ENCODE assay signal across 26 cellular contexts in the genomic region with DNA sequence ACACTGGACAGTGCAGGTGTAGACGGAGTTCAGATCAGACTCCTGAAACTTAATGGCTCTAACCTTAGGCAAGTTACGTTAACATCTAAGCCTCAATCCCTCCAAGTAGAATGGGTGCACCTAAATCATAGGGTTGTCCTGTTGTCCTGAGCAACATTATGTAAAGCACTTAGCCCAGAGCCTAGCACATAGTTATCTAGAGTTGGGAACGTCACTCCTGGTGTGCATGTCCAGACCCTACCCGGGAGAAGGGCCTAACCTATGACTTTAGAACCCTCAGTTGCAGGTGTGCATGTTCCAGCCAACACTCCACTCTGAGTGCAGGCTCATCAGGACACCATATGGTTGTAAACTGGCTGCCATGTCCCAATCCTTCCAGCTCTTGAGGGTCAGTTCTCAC.
"Had no signal": no experiment of that assay in that cellular context is flagged by ENCODE, and none has a peak within 500 bp of the region (broad histone marks: within the 10 kb centered on the region; RNA-seq: fewer than 3 reads in every experiment).

No MANE protein-coding gene starts in this region.

- H3K27me3 ChIP-seq: body of pancreas, cardiac muscle cell, esophagus muscularis mucosa, foreskin keratinocyte, heart left ventricle, left lung, tibial nerve had no signal

- H3K4me3 ChIP-seq: body of pancreas, cardiac muscle cell, esophagus muscularis mucosa, heart left ventricle, left lung, lower lobe of right lung, skin epidermis, tibial nerve had no signal

- ATAC-seq: activated CD8-positive, alpha-beta T cell treated with anti-CD3 and anti-CD28 coated beads for 36 hours; activated T-cell treated with anti-CD3 and anti-CD28 coated beads, Interleukin-2, amount 50 U/mL, for 72 hours; body of pancreas; foreskin keratinocyte; heart left ventricle; left lung; lower lobe of right lung; natural killer cell treated with Interleukin-12 subunit alpha and Interleukin-12 subunit beta and Interleukin-15 and Interleukin-18, amount 100 ng/mL, for 72 hours; sciatic nerve; stimulated activated naive CD8-positive, alpha-beta T cell treated with anti-CD3 and anti-CD28 coated beads, Interleukin-15, amount 100 ng/mL, for 72 hours; WTC11 had no signal

- H3K27me3 Mint-ChIP-seq: activated CD4-positive, alpha-beta T cell treated with anti-CD3 and anti-CD28 coated beads, Interleukin-2, amount 10 ng/mL, durations not matched to agents 7 days and 5 days; activated CD8-positive, alpha-beta T cell treated with anti-CD3 and anti-CD28 coated beads for 36 hours; activated naive CD8-positive, alpha-beta T cell; natural killer cell treated with Interleukin-12 subunit alpha and Interleukin-12 subunit beta and Interleukin-15 and Interleukin-18, amount 100 ng/mL, for 72 hours; stimulated activated naive CD8-positive, alpha-beta T cell treated with anti-CD3 and anti-CD28 coated beads, Interleukin-15, amount 100 ng/mL, for 72 hours had no signal

- H3K27ac Mint-ChIP-seq: activated CD4-positive, alpha-beta T cell treated with anti-CD3 and anti-CD28 coated beads, Interleukin-2, amount 10 ng/mL, durations not matched to agents 7 days and 5 days had no signal

- H3K9me3 Mint-ChIP-seq: activated CD4-positive, alpha-beta T cell treated with anti-CD3 and anti-CD28 coated beads, Interleukin-2, amount 10 ng/mL, durations not matched to agents 7 days and 5 days; activated CD8-positive, alpha-beta T cell treated with anti-CD3 and anti-CD28 coated beads for 36 hours; activated T-cell treated with anti-CD3 and anti-CD28 coated beads, Interleukin-2, amount 50 U/mL, for 72 hours; immature natural killer cell; natural killer cell treated with Interleukin-12 subunit alpha and Interleukin-12 subunit beta and Interleukin-15 and Interleukin-18, amount 100 ng/mL, for 72 hours; stimulated activated naive CD8-positive, alpha-beta T cell treated with anti-CD3 and anti-CD28 coated beads, Interleukin-15, amount 100 ng/mL, for 72 hours; WTC11 had no signal

- H3K4me1 ChIP-seq: body of pancreas, foreskin keratinocyte, left lung, lower lobe of right lung, tibial nerve had no signal

- H3K4me3 Mint-ChIP-seq: activated CD4-positive, alpha-beta T cell treated with anti-CD3 and anti-CD28 coated beads, Interleukin-2, amount 10 ng/mL, durations not matched to agents 7 days and 5 days; activated CD8-positive, alpha-beta T cell treated with anti-CD3 and anti-CD28 coated beads for 36 hours; activated naive CD8-positive, alpha-beta T cell; activated T-cell treated with anti-CD3 and anti-CD28 coated beads, Interleukin-2, amount 50 U/mL, for 72 hours; immature natural killer cell; natural killer cell treated with Interleukin-12 subunit alpha and Interleukin-12 subunit beta and Interleukin-15 and Interleukin-18, amount 100 ng/mL, for 72 hours; stimulated activated naive CD8-positive, alpha-beta T cell treated with anti-CD3 and anti-CD28 coated beads, Interleukin-15, amount 100 ng/mL, for 72 hours; WTC11 had no signal

- DNase-seq: activated CD4-positive, alpha-beta T cell treated with anti-CD3 and anti-CD28 coated beads for 1 hour; activated CD4-positive, alpha-beta T cell treated with anti-CD3 and anti-CD28 coated beads, Interleukin-2, amount 10 ng/mL, durations not matched to agents 7 days and 5 days; activated CD8-positive, alpha-beta T cell treated with anti-CD3 and anti-CD28 coated beads for 36 hours; activated effector memory CD4-positive, alpha-beta T cell treated with Interleukin-2 at 50 U/mL for 16 hours; activated naive CD4-positive, alpha-beta T cell treated with Interleukin-2 at 50 U/mL for 16 hours; activated T-cell treated with anti-CD3 and anti-CD28 coated beads, Interleukin-2, amount 50 U/mL, for 72 hours; aorta; body of pancreas; foreskin keratinocyte; heart left ventricle; immature natural killer cell; left lung; lower lobe of right lung; mesenchymal stem cell; stimulated activated CD4-positive, alpha-beta T cell treated with anti-CD3 and anti-CD28 coated beads, Interleukin-12 subunit alpha, Interleukin-12 subunit beta, amount 100 ng/mL, for 4 hours; stimulated activated CD4-positive, alpha-beta T cell treated with anti-CD3 and anti-CD28 coated beads, Interleukin-4, amount 100 ng/mL, for 1 hour; stimulated activated naive CD8-positive, alpha-beta T cell treated with anti-CD3 and anti-CD28 coated beads, Interleukin-15, amount 100 ng/mL, for 72 hours; T-helper 2 cell had no signal

- H3K27ac ChIP-seq: body of pancreas, cardiac muscle cell, foreskin keratinocyte, heart left ventricle, left lung, lower lobe of right lung, tibial nerve had no signal

- H3K9me3 ChIP-seq: body of pancreas, esophagus muscularis mucosa, heart left ventricle, left lung, lower lobe of right lung, tibial nerve had no signal

- H3K4me1 Mint-ChIP-seq: activated CD4-positive, alpha-beta T cell treated with anti-CD3 and anti-CD28 coated beads, Interleukin-2, amount 10 ng/mL, durations not matched to agents 7 days and 5 days; immature natural killer cell had no signal

- H3K36me3 Mint-ChIP-seq: activated naive CD8-positive, alpha-beta T cell had no signal
